In the genomic region with DNA sequence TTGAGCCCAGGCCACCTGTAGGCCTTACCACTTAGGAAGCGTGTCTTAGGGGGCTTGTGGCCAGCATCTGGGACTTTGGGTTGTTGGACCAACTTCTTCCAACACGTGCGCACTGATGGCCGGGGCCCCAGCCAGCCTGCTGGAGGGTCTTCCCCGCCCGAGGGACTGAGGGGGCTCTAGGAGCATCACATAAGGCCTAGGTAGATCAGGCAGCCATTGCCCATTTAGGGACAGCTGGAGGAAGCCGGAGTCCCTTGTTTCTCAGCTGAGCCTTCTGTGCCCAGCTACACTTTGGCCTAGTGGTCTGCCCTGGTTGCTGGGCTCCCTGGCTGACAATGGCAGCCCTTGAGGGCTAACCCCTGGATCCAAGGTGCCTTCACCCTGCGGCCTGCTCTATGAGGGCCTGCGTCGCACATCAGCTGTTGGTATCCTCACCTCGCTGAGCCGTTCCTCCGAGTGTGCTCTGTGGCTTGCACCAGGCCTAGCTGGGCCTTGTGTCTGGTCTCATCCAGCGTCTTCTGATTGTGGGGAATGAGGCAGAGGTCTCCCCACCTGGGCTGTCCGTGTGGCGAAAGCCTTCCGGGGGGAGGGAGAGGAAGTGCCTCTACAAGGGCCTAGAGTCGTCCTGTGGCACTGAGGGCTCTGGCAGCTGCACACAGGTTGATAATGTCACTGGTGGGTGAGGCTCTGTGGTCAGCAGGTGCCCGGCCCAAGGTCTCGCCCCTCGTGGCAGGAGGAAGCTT, we compare ENCODE assay signal across 8 cellular contexts. TPM values are rescaled to one million over a fixed set of nuclear protein-coding genes. Genes with fewer than 3 reads are reported as not detected.
DNase-seq lines count a peak whose midpoint lies in the region; ATAC-seq and TF ChIP-seq lines count a peak whose summit lies in the region.

No MANE protein-coding gene starts in this region.

- WGBS in body of pancreas, 2 donors = 54 to 63% methylated on average over 16 to 21 of the region's 21 CpGs
- WGBS in upper lobe of left lung, 2 donors = 73 to 80% methylated on average over 14 to 20 of the region's 21 CpGs

- H3K27ac ChIP-seq in cardiac muscle cell (peak overlapping the region; percentile 27), body of pancreas (peak overlapping the region; percentile 100), upper lobe of left lung (peak overlapping the region; percentile 99 to 100 (median 100))

- no peaks in the 10 kb centered on the region for H3K9me3 Mint-ChIP-seq in mesothelial cell of epicardium

- no peak for ATAC-seq in left ventricle myocardium superior
- ATAC-seq in body of pancreas = no peak
- ATAC-seq in upper lobe of left lung (ENCODE audit: low FRiP score in 2 of 2) = no peak
- ATAC-seq in GM21576 (IDR thresholded peaks at IDR 0.05; ENCODE audit: unreplicated experiment) = no peak
- ATAC-seq in GM18519 (IDR thresholded peaks at IDR 0.05; ENCODE audit: low FRiP score, unreplicated experiment) = no peak

- peaks cover 17% of the 10 kb centered on the region for H3K4me1 Mint-ChIP-seq in mesothelial cell of epicardium

- H3K27me3 ChIP-seq in cardiac muscle cell = no peaks in the 10 kb centered on the region
- H3K27me3 ChIP-seq in body of pancreas = no peaks in the 10 kb centered on the region
- H3K27me3 ChIP-seq in upper lobe of left lung = no peaks in the 10 kb centered on the region

- no peaks in the 10 kb centered on the region for H3K9me3 ChIP-seq in cardiac muscle cell (ENCODE audit: low read depth)
- no peaks in the 10 kb centered on the region for H3K9me3 ChIP-seq in body of pancreas
- no peaks in the 10 kb centered on the region for H3K9me3 ChIP-seq in upper lobe of left lung

- TF ChIP-seq CTCF in cardiac muscle cell (IDR thresholded peaks at IDR 0.05; ENCODE audit: low read depth, low read length) (no peak), body of pancreas (IDR thresholded peaks at IDR 0.05) (no peak), mesothelial cell of epicardium (IDR thresholded peaks at IDR 0.05; ENCODE audit: unreplicated experiment) (no peak), upper lobe of left lung (IDR thresholded peaks at IDR 0.05) (no peak)

- H3K27ac Mint-ChIP-seq in mesothelial cell of epicardium = peak overlapping the region; percentile 72

- TF ChIP-seq POLR2A in body of pancreas (IDR thresholded peaks at IDR 0.05) (no peak), upper lobe of left lung (IDR thresholded peaks at IDR 0.05) (no peak)

- peak overlapping the region; percentile 65 for H3K4me3 Mint-ChIP-seq in mesothelial cell of epicardium

- H3K36me3 Mint-ChIP-seq in mesothelial cell of epicardium = peaks cover 8% of the 10 kb centered on the region

- intact Hi-C loops in left ventricle myocardium superior (cut with micrococcal nuclease) (no loop called here), body of pancreas (cut with DNase I) (no loop called here)

- H3K27me3 Mint-ChIP-seq in mesothelial cell of epicardium (ENCODE audit: low read depth) = no peaks in the 10 kb centered on the region

- H3K4me3 ChIP-seq in cardiac muscle cell (no peak overlapping the region), body of pancreas (no peak overlapping the region), upper lobe of left lung (peak overlapping the region in 3 of 4 donors; percentile 76 to 94 (median 84))

- DNase-seq in cardiac muscle cell (ENCODE audit: low read depth in 1 of 2, low spot score in 1 of 2) (no peak), left ventricle myocardium superior (no peak), body of pancreas (peak in 3 of 4 donors; percentile 53 to 57 (median 55)), mesothelial cell of epicardium (ENCODE audit: low spot score in 2 of 2, unreplicated experiment in 2 of 2) (no peak), upper lobe of left lung (peak; percentile 33 to 79), HK-2 (ENCODE audit: unreplicated experiment) (no peak)

- TF ChIP-seq EP300 in upper lobe of left lung (IDR thresholded peaks at IDR 0.05) = no peak

- H3K4me1 ChIP-seq in cardiac muscle cell (ENCODE audit: low read depth) (no peaks in the 10 kb centered on the region), body of pancreas (peaks cover 90% of the 10 kb centered on the region), upper lobe of left lung (peaks cover 52 to 64% (median 59%) of the 10 kb centered on the region in 4 donors)

- H3K36me3 ChIP-seq in cardiac muscle cell (no peaks in the 10 kb centered on the region), body of pancreas (replicated peaks in 1 of 2; ENCODE audit: insufficient read depth in 1 of 2, low read depth in 2 of 2) (no peaks in the 10 kb centered on the region), upper lobe of left lung (no peaks in the 10 kb centered on the region)

RNA-seq across cellular contexts. Expression of gene RAB11B, which starts 1.3 kb away (rescaled TPM):
- total RNA-seq in cardiac muscle cell (51.7 and 58.5 TPM in 2 replicates), left ventricle myocardium superior (162 TPM), body of pancreas (10 to 100 TPM; 47.7 to 50.4 TPM), mesothelial cell of epicardium (150 to 151 TPM (median 150 TPM) in 3 replicates), upper lobe of left lung (100 to 1,000 TPM in 4 of 6 donors, 10 to 100 TPM in 2; 55.0 to 158 (median 130) TPM)
- 221 and 286 TPM in 2 replicates for polyA plus RNA-seq in cardiac muscle cell

RNA-seq across cellular contexts. Expression of gene MARCHF2, which starts 21.7 kb away (rescaled TPM):
- 118 and 139 TPM in 2 replicates for total RNA-seq in cardiac muscle cell
- 49.4 and 63.8 TPM in 2 replicates for polyA plus RNA-seq in cardiac muscle cell
- 97.0 TPM for total RNA-seq in left ventricle myocardium superior
- 10 to 100 TPM; 32.9 to 35.9 TPM for total RNA-seq in body of pancreas
- total RNA-seq in mesothelial cell of epicardium = 20.7 to 21.4 TPM (median 21.4 TPM) in 3 replicates
- total RNA-seq in upper lobe of left lung = 100 to 1,000 TPM in 3 of 6 donors, 10 to 100 TPM in 3; 72.2 to 266 (median 111) TPM

RNA-seq across cellular contexts. Expression of gene ANGPTL4, which starts 27.5 kb away (rescaled TPM):
- total RNA-seq in cardiac muscle cell (2.5 and 3.2 TPM in 2 replicates), left ventricle myocardium superior (11.7 TPM), body of pancreas (100 to 1,000 TPM in 1 of 2 donors, 10 to 100 TPM in 1; 68.7 to 110 TPM), mesothelial cell of epicardium (2.0 to 3.7 TPM (median 3.5 TPM) in 3 replicates), upper lobe of left lung (10 to 100 TPM in 4 of 6 donors, 1 to 10 TPM in 1, not detected in 1; 1.8 to 27.7 (median 13.4) TPM)
- polyA plus RNA-seq in cardiac muscle cell = 3.0 and 6.0 TPM in 2 replicates

RNA-seq across cellular contexts. Expression of gene KANK3, which starts 48.4 kb away (rescaled TPM):
- total RNA-seq in cardiac muscle cell (0.56 and 4.0 TPM in 2 replicates), left ventricle myocardium superior (22.8 TPM), body of pancreas (10 to 100 TPM in 1 of 2 donors, 1 to 10 TPM in 1; 9.1 to 25.7 TPM), mesothelial cell of epicardium (1.8 to 2.3 TPM (median 2.1 TPM) in 3 replicates), upper lobe of left lung (100 to 1,000 TPM in 1 of 6 donors, 10 to 100 TPM in 5; 27.7 to 109 (median 56.9) TPM)
- 0.72 and 1.8 TPM in 2 replicates for polyA plus RNA-seq in cardiac muscle cell

RNA-seq across cellular contexts. Expression of gene HNRNPM, which starts 53.3 kb away (rescaled TPM):
- total RNA-seq in cardiac muscle cell (79.1 and 103 TPM in 2 replicates), left ventricle myocardium superior (129 TPM), body of pancreas (100 to 1,000 TPM in 1 of 2 donors, 10 to 100 TPM in 1; 64.9 to 146 TPM), mesothelial cell of epicardium (249 to 259 TPM (median 252 TPM) in 3 replicates), upper lobe of left lung (100 to 1,000 TPM in 5 of 6 donors, 10 to 100 TPM in 1; 95.2 to 188 (median 149) TPM)
- polyA plus RNA-seq in cardiac muscle cell = 106 and 246 TPM in 2 replicates

Comparison
In these comparisons a context has a peak if more than half of its experiments do, and no peak if none do; other contexts are left out.
1. DNase-seq: peak in body of pancreas (3 of 4) and upper lobe of left lung (2 of 2); none in cardiac muscle cell (0 of 2), left ventricle myocardium superior (single experiment), mesothelial cell of epicardium (0 of 2) and HK-2 (single experiment).
2. H3K27ac ChIP-seq: peak in every context shown above with its lines; median percentile 100 in body of pancreas; 100 in upper lobe of left lung; 27 in cardiac muscle cell.
3. H3K4me3 ChIP-seq: peak in upper lobe of left lung (3 of 4); none in cardiac muscle cell (single experiment) and body of pancreas (0 of 2).